Comparison of ENCODE assay signal across 17 cellular contexts in genomic region chr5:16856531-16856930, GRCh38.
DNase-seq lines count a peak whose midpoint lies in the region; ATAC-seq, FAIRE-seq and TF ChIP-seq lines count a peak whose summit lies in the region.
"Had no signal": no experiment of that assay in that cellular context is flagged by ENCODE, and none has a peak within 500 bp of the region (broad histone marks: within the 10 kb centered on the region; RNA-seq: fewer than 3 reads in every experiment).

No MANE protein-coding gene starts in this region.

- ATAC-seq in A549 (peak; percentile 44 to 73), WTC11 (no peak), GM19328 (IDR thresholded peaks at IDR 0.05; ENCODE audit: unreplicated experiment) (no peak)
- ATAC-seq: gastrocnemius medialis had no signal

- no peak overlapping the region for H3K27ac Mint-ChIP-seq in chondrocyte (ENCODE audit: unreplicated experiment)
- H3K27ac Mint-ChIP-seq in WTC11: no peak overlapping the region

- 57% methylated on average over 5 of the region's 5 CpGs for WGBS in A549 (ENCODE audit: missing lambda C conversion rate)

- POLR2A ChIA-PET in A549 (lab: Yijun Ruan, JAX): no interaction called here
- POLR2A ChIA-PET in WTC11 (lab: Charles Lee): no interaction called here

- no peak for FAIRE-seq in A549 (lab: Jason Lieb, UNC)
- FAIRE-seq: kidney had no signal

- peaks cover 5% of the 10 kb centered on the region; the same call in 2 of the 3 replicates for H3K9me3 ChIP-seq in A549
- H3K9me3 ChIP-seq: gastrocnemius medialis had no signal

- TF ChIP-seq EP300 in A549 (IDR thresholded peaks at IDR 0.05): no peak

- peaks cover 55% of the 10 kb centered on the region for H3K4me1 ChIP-seq in A549

- CTCF ChIA-PET in A549 (lab: Yijun Ruan, JAX): interaction anchor here (1.2 to 4.3 kb wide), 3 partner anchors 11 to 58 kb away, joined by 3 to 15 read pairs (median 5); no protein-coding TSS in a partner anchor
- CTCF ChIA-PET in WTC11 (lab: Charles Lee): interaction anchor here (0.5 to 1.6 kb wide), 2 partner anchors 276 to 1833 kb away, joined by 5 to 6 read pairs; no protein-coding TSS in a partner anchor

- DNase-seq in A549 (ENCODE audit: low read depth in 1 of 2, low spot score in 1 of 2) (peak in 1 of 2 experiments; percentile 36), HS-27A (ENCODE audit: low read depth) (peak; percentile 7), RPMI7951 (ENCODE audit: low read depth) (peak; percentile 66), glomerular visceral epithelial cell (ENCODE audit: extremely low spot score) (peak; percentile 84), chondrocyte (ENCODE audit: low spot score) (no peak), activated T-cell treated with anti-CD3 and anti-CD28 coated beads for 4 hours (no peak), WTC11 (ENCODE audit: low spot score) (no peak)
- DNase-seq: activated CD4-positive, alpha-beta T cell treated with anti-CD3 and anti-CD28 coated beads, Interleukin-2, amount 50 U/mL, for 1 hour; activated gamma-delta T cell treated with Interleukin-2 at 50 U/mL for 16 hours; cerebellar nuclear complex; gastrocnemius medialis; kidney; MV-4-11; NCI-H526 treated with DMSO at 0.1 percent for 48 hours; stimulated activated CD4-positive, alpha-beta T cell treated with anti-CD3 and anti-CD28 coated beads, Interleukin-15, amount 100 ng/mL, for 24 hours had no signal

- TF ChIP-seq CTCF in A549 (IDR thresholded peaks at IDR 0.05): no peak
- no peak for TF ChIP-seq CTCF in chondrocyte (IDR thresholded peaks at IDR 0.05)
- TF ChIP-seq CTCF in WTC11 (IDR thresholded peaks at IDR 0.05): no peak

- peak overlapping the region in 1 of 2 experiments; percentile 45; a peak in 2 of 6 replicates for H3K27ac ChIP-seq in A549
- H3K27ac ChIP-seq: gastrocnemius medialis had no signal

- TF ChIP-seq POLR2A in A549 (IDR thresholded peaks at IDR 0.05; ENCODE audit: low read length): no peak

- 0 out of 3 replicates have a peak overlapping the region, but pooled peaks have one; percentile 4 for H3K4me2 ChIP-seq in A549

- H3K9me3 Mint-ChIP-seq in chondrocyte (ENCODE audit: low read depth) (no peaks in the 10 kb centered on the region), WTC11 (peaks cover 5% of the 10 kb centered on the region; the same call in 1 of the 2 replicates)

- H3K4me3 ChIP-seq in A549: no peak overlapping the region
- H3K4me3 ChIP-seq: gastrocnemius medialis, upper lobe of left lung had no signal

- peaks cover 1% of the 10 kb centered on the region for H3K36me3 Mint-ChIP-seq in chondrocyte (ENCODE audit: low read depth)
- H3K36me3 Mint-ChIP-seq in WTC11: no peaks in the 10 kb centered on the region

- TF ChIP-seq RAD21 in A549 (conservative IDR thresholded peaks at IDR 0.05 in 1 of 2, IDR thresholded peaks at IDR 0.05 in 1 of 2): no peak

- H3K27me3 Mint-ChIP-seq in chondrocyte (ENCODE audit: low read depth): no peaks in the 10 kb centered on the region
- no peaks in the 10 kb centered on the region for H3K27me3 Mint-ChIP-seq in WTC11 (ENCODE audit: low read depth)

- H3K4me3 Mint-ChIP-seq in chondrocyte (ENCODE audit: unreplicated experiment) (no peak overlapping the region), WTC11 (no peak overlapping the region)

- peaks cover 28% of the 10 kb centered on the region for H3K4me1 Mint-ChIP-seq in chondrocyte (ENCODE audit: low read depth)
- H3K4me1 Mint-ChIP-seq in WTC11: peaks cover 70% of the 10 kb centered on the region

TF ChIP-seq in A549, 52 proteins besides CTCF, POLR2A, EP300 and RAD21 (continues in another document):
- TF ChIP-seq SREBF2 (IDR thresholded peaks at IDR 0.05) (no peak), KDM5A (IDR thresholded peaks at IDR 0.05) (no peak), CBX2 (IDR thresholded peaks at IDR 0.05; ENCODE audit: borderline replicate concordance, low read depth) (no peak), FOSL2 (IDR thresholded peaks at IDR 0.05) (no peak), FOSL2 (CRISPR knock-in tag; IDR thresholded peaks at IDR 0.05) (no peak), POLR2AphosphoS2 (conservative IDR thresholded peaks at IDR 0.05; ENCODE audit: low read length) (no peak), FOSB (CRISPR knock-in tag; IDR thresholded peaks at IDR 0.05) (no peak), HES2 (IDR thresholded peaks at IDR 0.05) (no peak), PHF8 (IDR thresholded peaks at IDR 0.05; ENCODE audit: borderline replicate concordance, low read depth) (no peak), RNF2 (IDR thresholded peaks at IDR 0.05; ENCODE audit: borderline replicate concordance, low read depth) (no peak), MAZ (IDR thresholded peaks at IDR 0.05; ENCODE audit: borderline replicate concordance, low read depth, low read length) (no peak), PBX3 (IDR thresholded peaks at IDR 0.05) (no peak), CHD2 (IDR thresholded peaks at IDR 0.05; ENCODE audit: low read length, partially characterized antibody) (no peak), MYC (IDR thresholded peaks at IDR 0.05; ENCODE audit: borderline replicate concordance, low read length) (no peak), HOXB5 (CRISPR knock-in tag; IDR thresholded peaks at IDR 0.05) (no peak), NR3C1 (IDR thresholded peaks at IDR 0.05) (no peak), ESRRA (IDR thresholded peaks at IDR 0.05; ENCODE audit: borderline replicate concordance, low read length) (no peak)
- TF ChIP-seq, protein P1, sequence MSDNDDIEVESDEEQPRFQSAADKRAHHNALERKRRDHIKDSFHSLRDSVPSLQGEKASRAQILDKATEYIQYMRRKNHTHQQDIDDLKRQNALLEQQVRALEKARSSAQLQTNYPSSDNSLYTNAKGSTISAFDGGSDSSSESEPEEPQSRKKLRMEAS (IDR thresholded peaks at IDR 0.05): no peak

TF ChIP-seq in WTC11, 78 proteins besides CTCF, POLR2A, EP300 and RAD21:
- TF ChIP-seq NFE2L1 (CRISPR knock-in tag; IDR thresholded peaks at IDR 0.05) (no peak), ZNF423 (CRISPR knock-in tag; IDR thresholded peaks at IDR 0.05) (no peak), MYBL2 (CRISPR knock-in tag; IDR thresholded peaks at IDR 0.05) (no peak), ZNF512 (CRISPR knock-in tag; IDR thresholded peaks at IDR 0.05; ENCODE audit: borderline replicate concordance) (no peak)

Comparison
In these comparisons a context has a peak if more than half of its experiments do, and no peak if none do; other contexts are left out.
1. ATAC-seq: peak in A549 (2 of 2); none in WTC11 (single experiment) and GM19328 (single experiment).
2. DNase-seq: peak in HS-27A (single experiment), RPMI7951 (single experiment) and glomerular visceral epithelial cell (single experiment); none in chondrocyte (single experiment), activated T-cell treated with anti-CD3 and anti-CD28 coated beads for 4 hours (single experiment) and WTC11 (single experiment).